Comparison of ENCODE assay signal across 8 cellular contexts in genomic region chr4:115956054-115956796, GRCh38.
A peak's percentile ranks its signal among the peaks of the same experiment; 100 is the strongest.
DNase-seq lines count a peak whose midpoint lies in the region; ATAC-seq and FAIRE-seq lines count a peak whose summit lies in the region.
"Not testable (repeated sequence)": the region's sequence is repeated elsewhere in the genome, so short reads cannot be mapped to it uniquely, and the experiment has no call there.

No MANE protein-coding gene starts in this region.

- peak; percentile 90 for FAIRE-seq in GM18507 (lab: Jason Lieb, UNC)

- ATAC-seq in GM19023 (IDR thresholded peaks at IDR 0.05; ENCODE audit: unreplicated experiment) (peak; percentile 71), GM19395 (IDR thresholded peaks at IDR 0.05; ENCODE audit: unreplicated experiment) (peak; percentile 71), GM21717 (IDR thresholded peaks at IDR 0.05; ENCODE audit: unreplicated experiment) (peak; percentile 63), HG02759 (IDR thresholded peaks at IDR 0.05; ENCODE audit: unreplicated experiment) (peak; percentile 73), HG03135 (IDR thresholded peaks at IDR 0.05; ENCODE audit: unreplicated experiment) (peak; percentile 60), HG03460 (IDR thresholded peaks at IDR 0.05; ENCODE audit: unreplicated experiment) (peak; percentile 48)
- ATAC-seq in stimulated activated memory B cell treated with anti-CD40 and anti-IgM and Interleukin-4, amounts not matched to agents 10 μg/mL and 1 μg/mL and 100 μg/mL, for 72 hours, result not testable (repeated sequence)

- H3K36me3 Mint-ChIP-seq in stimulated activated memory B cell treated with anti-CD40 and anti-IgM and Interleukin-4, amounts not matched to agents 10 μg/mL and 1 μg/mL and 100 μg/mL, for 72 hours, result not testable (repeated sequence)

- not testable (repeated sequence) for H3K9me3 Mint-ChIP-seq in stimulated activated memory B cell treated with anti-CD40 and anti-IgM and Interleukin-4, amounts not matched to agents 10 μg/mL and 1 μg/mL and 100 μg/mL, for 72 hours

- H3K27me3 Mint-ChIP-seq in stimulated activated memory B cell treated with anti-CD40 and anti-IgM and Interleukin-4, amounts not matched to agents 10 μg/mL and 1 μg/mL and 100 μg/mL, for 72 hours, result not testable (repeated sequence)

- peaks cover 24% of the 10 kb centered on the region for H3K4me1 Mint-ChIP-seq in stimulated activated memory B cell treated with anti-CD40 and anti-IgM and Interleukin-4, amounts not matched to agents 10 μg/mL and 1 μg/mL and 100 μg/mL, for 72 hours

- H3K27ac Mint-ChIP-seq in stimulated activated memory B cell treated with anti-CD40 and anti-IgM and Interleukin-4, amounts not matched to agents 10 μg/mL and 1 μg/mL and 100 μg/mL, for 72 hours, result peak overlapping the region; percentile 71

- H3K4me3 Mint-ChIP-seq in stimulated activated memory B cell treated with anti-CD40 and anti-IgM and Interleukin-4, amounts not matched to agents 10 μg/mL and 1 μg/mL and 100 μg/mL, for 72 hours, result peak overlapping the region; percentile 1

- not testable (repeated sequence) for DNase-seq in GM18507 (ENCODE audit: extremely low spot score, insufficient read length, low read depth)
